In genomic region chr1:229508823-229509337, GRCh38 we compare ENCODE assay signal across 8 cellular contexts. TPM values are rescaled to one million over a fixed set of nuclear protein-coding genes. Genes with fewer than 3 reads are reported as not detected.
DNase-seq lines count a peak whose midpoint lies in the region; ATAC-seq, FAIRE-seq and TF ChIP-seq lines count a peak whose summit lies in the region.

No MANE protein-coding gene starts in this region.

- H3K4me3 Mint-ChIP-seq in natural killer cell treated with Interleukin-12 subunit alpha and Interleukin-12 subunit beta and Interleukin-15 and Interleukin-18, amount 100 ng/mL, for 72 hours: peak overlapping the region; percentile 94

- TF ChIP-seq POLR2A in H1 (IDR thresholded peaks at IDR 0.05; ENCODE audit: control extremely low read depth in 1 of 2, low read depth in 2 of 2, low read length in 2 of 2): no peak

- TF ChIP-seq CTCF in GM12875 (IDR thresholded peaks at IDR 0.05; ENCODE audit: borderline replicate concordance, insufficient read depth, low read depth, low read length) (no peak), Panc1 (IDR thresholded peaks at IDR 0.05) (no peak), H1 (IDR thresholded peaks at IDR 0.05; ENCODE audit: control extremely low read depth in 1 of 3, insufficient read depth in 1 of 3, low read depth in 1 of 3, low read length in 3 of 3) (no peak)

- peak overlapping the region; percentile 76 to 93 for H3K27ac Mint-ChIP-seq in natural killer cell treated with Interleukin-12 subunit alpha and Interleukin-12 subunit beta and Interleukin-15 and Interleukin-18, amount 100 ng/mL, for 72 hours

- H3K9me3 Mint-ChIP-seq in natural killer cell treated with Interleukin-12 subunit alpha and Interleukin-12 subunit beta and Interleukin-15 and Interleukin-18, amount 100 ng/mL, for 72 hours: no peaks in the 10 kb centered on the region

- TSS peak; percentile 99 for BruUV-seq in Panc1 (replicated peaks; lab: Mats Ljungman, UMichigan)

- no peak overlapping the region for H3K4ac ChIP-seq in H1 (replicated peaks; ENCODE audit: insufficient read length, low read depth, low read length)

- peak overlapping the region; percentile 93 to 95 for H3K4me2 ChIP-seq in H1 (ENCODE audit: insufficient read depth in 1 of 2, low read depth in 2 of 2, low read length in 2 of 2)

- H3K23me2 ChIP-seq in H1 (ENCODE audit: low read depth, low read length): peaks cover 11% of the 10 kb centered on the region

- peak overlapping the region; percentile 95 for H3K4me3 ChIP-seq in GM12875 (ENCODE audit: low read depth, low read length)
- peak overlapping the region; percentile 91 to 96 for H3K4me3 ChIP-seq in Panc1 (ENCODE audit: low read depth in 2 of 2, low read length in 2 of 2)
- peak overlapping the region; percentile 90 to 100 (median 95) for H3K4me3 ChIP-seq in H1 (ENCODE audit: extremely low read depth in 1 of 4, insufficient read depth in 2 of 4, low read depth in 3 of 4, low read length in 4 of 4)

- intact Hi-C loops in Panc1 (cut with micrococcal nuclease; ENCODE audit: unreplicated experiment): no loop called here

- in situ Hi-C loops in Panc1 (cut with HindIII; ENCODE audit: low pct_unique_long_range_greater_than_20kb, low sequenced_read_pairs): no loop called here

- peak overlapping the region; percentile 73 for H4K5ac ChIP-seq in H1 (ENCODE audit: insufficient read length, low read depth, low read length)

- H2BK5ac ChIP-seq in H1 (ENCODE audit: low read depth, low read length): peak overlapping the region; percentile 71

- H2BK120ac ChIP-seq in H1 (replicated peaks; ENCODE audit: low read depth, low read length): no peak overlapping the region

- H3K18ac ChIP-seq in H1 (ENCODE audit: extremely low read depth, low read length): no peak overlapping the region

- H3K27me3 ChIP-seq in Panc1 (ENCODE audit: control insufficient read depth, insufficient read depth, low read length): no peaks in the 10 kb centered on the region
- H3K27me3 ChIP-seq in H1 (replicated peaks in 1 of 4; ENCODE audit: control insufficient read depth in 3 of 4, extremely low read depth in 1 of 4, insufficient read depth in 3 of 4, low read length in 3 of 4): no peaks in the 10 kb centered on the region

- no peak overlapping the region for H2BK15ac ChIP-seq in H1 (ENCODE audit: low read length)

- peak overlapping the region; percentile 88 for H3K27ac ChIP-seq in Panc1 (ENCODE audit: low read length)
- H3K27ac ChIP-seq in H1 (ENCODE audit: low read depth, low read length): peak overlapping the region; percentile 94

- no peak overlapping the region for H2BK20ac ChIP-seq in H1 (ENCODE audit: low read length)

- peak overlapping the region; percentile 33; the same call in 1 of the 2 replicates for H2BK12ac ChIP-seq in H1 (ENCODE audit: low read depth, low read length)

- DNase-seq in Panc1 (ENCODE audit: low read depth, low spot score): no peak
- DNase-seq in H1 (ENCODE audit: low read depth in 1 of 2, low spot score in 2 of 2): no peak
- no peak for DNase-seq in natural killer cell treated with Interleukin-12 subunit alpha and Interleukin-12 subunit beta and Interleukin-15 and Interleukin-18, amount 100 ng/mL, for 72 hours (ENCODE audit: low spot score)
- no peak for DNase-seq in COLO829 (ENCODE audit: low spot score)
- DNase-seq in NCI-H1930 (lab: John Stamatoyannopoulos, UW): no peak
- no peak for DNase-seq in RKO (ENCODE audit: low spot score)

- peak overlapping the region; percentile 70; the same call in 1 of the 2 replicates for H2AK5ac ChIP-seq in H1 (ENCODE audit: low read depth, low read length)

- H3K56ac ChIP-seq in H1 (replicated peaks; ENCODE audit: insufficient read length, low read depth, low read length): no peak overlapping the region

- H3K9me3 ChIP-seq in Panc1 (ENCODE audit: control insufficient read depth, insufficient read depth, low read depth, low read length): no peaks in the 10 kb centered on the region
- H3K9me3 ChIP-seq in H1 (ENCODE audit: insufficient read depth in 2 of 2, low read depth in 1 of 2, low read length in 1 of 2): no peaks in the 10 kb centered on the region

- H3K9ac ChIP-seq in H1 (replicated peaks in 1 of 4; ENCODE audit: extremely low read depth in 1 of 4, low read depth in 3 of 4, low read length in 3 of 4): peak overlapping the region; percentile 89 to 98 (median 96)

- no peaks in the 10 kb centered on the region for H4K20me1 ChIP-seq in H1 (replicated peaks in 1 of 2; ENCODE audit: control insufficient read depth in 1 of 2, insufficient read depth in 2 of 2, low read length in 2 of 2)

- H3K79me2 ChIP-seq in H1 (ENCODE audit: control insufficient read depth in 1 of 2, insufficient read depth in 2 of 2, low read length in 2 of 2): peaks cover 6 to 22% of the 10 kb centered on the region in 2 experiments; a peak in 3 of 4 replicates

- CTCF ChIA-PET in Panc1 (lab: Charles Lee) (no interaction called here), H1 (lab: Charles Lee; ENCODE audit: partially characterized antibody) (interaction anchor here (0.6 to 1.9 kb wide), 7 partner anchors 9 to 855 kb away, joined by 3 to 10 read pairs (median 4); no protein-coding TSS in a partner anchor)

- H2AFZ ChIP-seq in H1 (ENCODE audit: low read length): peak overlapping the region; percentile 99

- peak; percentile 17; the same call in 1 of the 2 replicates for ATAC-seq in Panc1
- no peak for ATAC-seq in natural killer cell treated with Interleukin-12 subunit alpha and Interleukin-12 subunit beta and Interleukin-15 and Interleukin-18, amount 100 ng/mL, for 72 hours
- ATAC-seq in HG02571 (IDR thresholded peaks at IDR 0.05; ENCODE audit: unreplicated experiment): no peak

- H3K4me1 ChIP-seq in Panc1 (ENCODE audit: control insufficient read depth, insufficient read depth, low read length): peaks cover 12% of the 10 kb centered on the region; the same call in 1 of the 2 replicates
- peaks cover 0 to 5% (median 3%) of the 10 kb centered on the region in 4 experiments; a peak in 6 of 7 replicates for H3K4me1 ChIP-seq in H1 (replicated peaks in 1 of 4; ENCODE audit: control insufficient read depth in 3 of 4, insufficient read depth in 4 of 4, low read length in 3 of 4)

- peaks cover 5% of the 10 kb centered on the region; the same call in 1 of the 2 replicates for H3K36me3 ChIP-seq in Panc1 (ENCODE audit: control insufficient read depth, insufficient read depth, low read length)
- peaks cover 0 to 14% (median 1%) of the 10 kb centered on the region in 4 experiments; a peak in 3 of 8 replicates for H3K36me3 ChIP-seq in H1 (ENCODE audit: control insufficient read depth in 2 of 4, insufficient read depth in 4 of 4, low read length in 3 of 4)

- H3K23ac ChIP-seq in H1 (ENCODE audit: insufficient read length): no peak overlapping the region

- no peak for TF ChIP-seq EP300 in H1 (IDR thresholded peaks at IDR 0.05; ENCODE audit: borderline replicate concordance in 1 of 2, low read depth in 2 of 2, low read length in 2 of 2)

- no peaks in the 10 kb centered on the region for H3K36me3 Mint-ChIP-seq in natural killer cell treated with Interleukin-12 subunit alpha and Interleukin-12 subunit beta and Interleukin-15 and Interleukin-18, amount 100 ng/mL, for 72 hours

- WGBS in H1 (ENCODE audit: extremely low coverage in 1 of 2, insufficient coverage in 1 of 2, insufficient read length in 1 of 2, insufficient replicate concordance in 2 of 2, low coverage in 1 of 2, low lambda C conversion rate in 2 of 2, missing lambda C conversion rate in 1 of 2), 2 experiments: 90% methylated on average over 7 of the region's 7 CpGs; no CpG with 5 or more reads in 1 of the 2 experiments

- peaks cover 0 to 3% of the 10 kb centered on the region in 2 donors for H3K27me3 Mint-ChIP-seq in natural killer cell treated with Interleukin-12 subunit alpha and Interleukin-12 subunit beta and Interleukin-15 and Interleukin-18, amount 100 ng/mL, for 72 hours

- no peak overlapping the region for H4K91ac ChIP-seq in H1 (replicated peaks; ENCODE audit: insufficient read length, low read length)

- H4K8ac ChIP-seq in H1 (ENCODE audit: extremely low read depth, insufficient read depth, low read length): peak overlapping the region; percentile 58; the same call in 1 of the 2 replicates

- no peak for TF ChIP-seq RAD21 in H1 (IDR thresholded peaks at IDR 0.05 in 1 of 2, conservative IDR thresholded peaks at IDR 0.05 in 1 of 2; ENCODE audit: low read depth in 2 of 2, low read length in 2 of 2)

- no peak overlapping the region for H3K14ac ChIP-seq in H1 (ENCODE audit: insufficient read length)

- H3K79me1 ChIP-seq in H1 (ENCODE audit: low read depth, low read length): no peaks in the 10 kb centered on the region; the same call in none of the 2 replicates

- no peak for FAIRE-seq in H1 (lab: Jason Lieb, UNC)

- peaks cover 15 to 26% of the 10 kb centered on the region in 2 donors for H3K4me1 Mint-ChIP-seq in natural killer cell treated with Interleukin-12 subunit alpha and Interleukin-12 subunit beta and Interleukin-15 and Interleukin-18, amount 100 ng/mL, for 72 hours (ENCODE audit: low read depth in 2 of 2)

- POLR2A ChIA-PET in Panc1 (lab: Charles Lee) (interaction anchor here (1.0 kb wide), 1 partner anchor 29 kb away, joined by 3 read pairs; no protein-coding TSS in a partner anchor), H1 (lab: Charles Lee; ENCODE audit: partially characterized antibody) (interaction anchor here (0.7 to 2.2 kb wide), 20 partner anchors 9 to 280 kb away, joined by 3 to 13 read pairs (median 4); partner anchors contain the start of genes ABCB10, ACTA1 and RAB4A)

RNA-seq across cellular contexts. Expression of gene NUP133, which starts 0.7 kb away (rescaled TPM):
- total RNA-seq in Panc1 (2021; ENCODE audit: unreplicated experiment): 39.5 TPM
- polyA plus RNA-seq in Panc1 (2012; ENCODE audit: insufficient read length): 13.6 TPM
- total RNA-seq in H1 (2021; fragmentation: NEBNext Ultra II Directional; extraction: Animal tissue kit (Norgen Biotek cat#: 25700)): 67.6 and 72.1 TPM in 2 replicates
- 20.6 and 21.2 TPM in 2 replicates for polyA plus RNA-seq in H1 (2011; rRNA removed)
- 21.4 TPM for polyA plus RNA-seq in H1 (2011; cell fraction: cytosol; rRNA removed)
- 54.9 TPM for polyA plus RNA-seq in H1 (2011; cell fraction: nucleus; rRNA removed)
- 23.6 to 33.8 TPM (median 29.6 TPM) in 4 replicates for polyA plus RNA-seq in H1 (2012, experiment 1 of 2)
- 3.7 TPM for polyA plus RNA-seq in H1 (2012, experiment 2 of 2)
- 24.7 TPM for polyA plus RNA-seq in H1 (2013, experiment 1 of 2)
- polyA plus RNA-seq in H1 (2013, experiment 2 of 2): 23.2 TPM
- polyA minus RNA-seq in H1 (2011; rRNA and poly(A)+ RNA removed): 56.7 and 83.9 TPM in 2 replicates
- 29.9 TPM for polyA minus RNA-seq in H1 (2011; cell fraction: cytosol; rRNA and poly(A)+ RNA removed)
- polyA minus RNA-seq in H1 (2011; cell fraction: nucleus; rRNA and poly(A)+ RNA removed): 39.1 TPM
- total RNA-seq in natural killer cell treated with Interleukin-12 subunit alpha and Interleukin-12 subunit beta and Interleukin-15 and Interleukin-18, amount 100 ng/mL, for 72 hours: 10 to 100 TPM; 41.4 to 47.9 TPM

RNA-seq across cellular contexts. Expression of gene ABCB10, which starts 49.6 kb away (rescaled TPM):
- total RNA-seq in Panc1 (2021; ENCODE audit: unreplicated experiment): 19.2 TPM
- polyA plus RNA-seq in Panc1 (2012; ENCODE audit: insufficient read length): 8.2 TPM
- total RNA-seq in H1 (2021; fragmentation: NEBNext Ultra II Directional; extraction: Animal tissue kit (Norgen Biotek cat#: 25700)): 8.1 and 11.9 TPM in 2 replicates
- 2.6 and 3.6 TPM in 2 replicates for polyA plus RNA-seq in H1 (2011; rRNA removed)
- 3.5 TPM for polyA plus RNA-seq in H1 (2011; cell fraction: cytosol; rRNA removed)
- polyA plus RNA-seq in H1 (2011; cell fraction: nucleus; rRNA removed): 9.9 TPM
- 4.1 to 6.5 TPM (median 5.6 TPM) in 4 replicates for polyA plus RNA-seq in H1 (2012, experiment 1 of 2)
- polyA plus RNA-seq in H1 (2012, experiment 2 of 2): 0.83 TPM
- 6.0 TPM for polyA plus RNA-seq in H1 (2013, experiment 1 of 2)
- polyA plus RNA-seq in H1 (2013, experiment 2 of 2): 5.6 TPM
- 6.9 and 10.7 TPM in 2 replicates for polyA minus RNA-seq in H1 (2011; rRNA and poly(A)+ RNA removed)
- polyA minus RNA-seq in H1 (2011; cell fraction: cytosol; rRNA and poly(A)+ RNA removed): 4.6 TPM
- polyA minus RNA-seq in H1 (2011; cell fraction: nucleus; rRNA and poly(A)+ RNA removed): 10.9 TPM
- 10 to 100 TPM; 25.7 to 39.0 TPM for total RNA-seq in natural killer cell treated with Interleukin-12 subunit alpha and Interleukin-12 subunit beta and Interleukin-15 and Interleukin-18, amount 100 ng/mL, for 72 hours
